Comparison of ENCODE assay signal across 10 cellular contexts in the genomic region with DNA sequence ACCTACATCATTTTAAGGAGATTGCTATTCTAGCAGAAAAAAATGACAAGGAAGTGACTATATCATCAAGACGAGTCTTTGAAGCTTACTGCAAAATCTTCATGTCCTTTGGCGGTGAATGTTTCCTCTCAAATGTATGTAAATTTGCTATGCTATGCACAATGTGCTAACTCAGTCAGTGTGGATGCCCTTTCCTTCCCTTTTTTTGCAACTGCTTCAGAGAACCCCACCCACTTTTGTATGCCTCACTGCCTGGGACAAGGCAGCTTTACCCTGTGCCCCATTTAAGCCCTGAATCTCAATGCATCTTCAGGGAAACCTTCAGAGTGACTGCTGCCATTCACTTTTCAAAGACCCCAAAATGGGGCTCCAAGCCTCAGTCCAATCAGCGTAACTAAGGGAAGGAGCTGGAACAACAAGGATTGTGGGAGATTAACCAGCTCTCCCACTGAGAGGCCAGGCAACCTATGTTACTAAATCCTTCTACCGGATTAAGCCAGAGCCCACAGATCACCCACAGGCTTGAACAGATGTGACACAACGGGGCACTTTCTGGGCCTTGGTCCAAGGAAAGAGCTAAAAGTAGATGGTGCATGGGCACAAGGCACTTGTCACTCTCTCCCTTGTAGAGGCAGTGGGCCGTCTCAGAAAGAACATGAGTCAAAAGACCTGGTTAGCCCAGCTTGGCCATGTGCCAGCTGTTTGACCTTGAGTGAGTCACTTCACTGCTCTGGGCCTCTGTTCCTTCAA.
DNase-seq lines count a peak whose midpoint lies in the region; TF ChIP-seq lines count a peak whose summit lies in the region.
"Had no signal": no experiment of that assay in that cellular context is flagged by ENCODE, and none has a peak within 500 bp of the region (broad histone marks: within the 10 kb centered on the region; RNA-seq: fewer than 3 reads in every experiment).

No MANE protein-coding gene starts in this region.

- TF ChIP-seq CTCF in adrenal gland (IDR thresholded peaks at IDR 0.05) = no peak

- no peak overlapping the region for H3K4me3 ChIP-seq in adrenal gland

- H3K36me3 ChIP-seq in adrenal gland (replicated peaks in 1 of 2) = no peaks in the 10 kb centered on the region

- peak overlapping the region in 2 of 5 donors; percentile 35 to 81 for H3K27ac ChIP-seq in adrenal gland
- H3K27ac ChIP-seq: VCaP had no signal

- in situ Hi-C loops in ACHN (cut with HindIII; ENCODE audit: low pct_ligation_motif_present, low pct_unique_long_range_greater_than_20kb, low sequenced_read_pairs) = no loop called here

- no peaks in the 10 kb centered on the region for H3K9me3 ChIP-seq in adrenal gland (replicated peaks in 1 of 3)
- H3K9me3 ChIP-seq: Caco-2 had no signal

- DNase-seq in ACHN (peak; percentile 56), M059J (ENCODE audit: low read depth) (peak; percentile 91), adrenal gland (peak; percentile 74 to 88 (median 84)), kidney tubule cell (ENCODE audit: low spot score) (peak; percentile 97), COR-L47 (lab: John Stamatoyannopoulos, UW) (no peak), HUDEP-2 (lab: John Stamatoyannopoulos, UW; ENCODE audit: unreplicated experiment in 76 of 76) (no peak), iPS-NIHi7 (ENCODE audit: extremely low spot score) (no peak)
- no peak for DNase-seq in activated CD8-positive, alpha-beta memory T cell treated with anti-CD3 and anti-CD28 coated beads, Interleukin-2, amount 50 U/mL, for 4 hours
- DNase-seq: Caco-2 had no signal

- peaks cover 13 to 18% of the 10 kb centered on the region in 2 donors for H3K4me1 ChIP-seq in adrenal gland (replicated peaks in 1 of 2)
- H3K4me1 ChIP-seq: Caco-2 had no signal

- intact Hi-C loops in adrenal gland (cut with DNase I) = no loop called here

- WGBS in adrenal gland, 4 donors = 51 to 69% (median 58%) methylated on average over 5 to 6 of the region's 6 CpGs

- no peaks in the 10 kb centered on the region for H3K27me3 ChIP-seq in adrenal gland

- TF ChIP-seq POLR2A in adrenal gland (IDR thresholded peaks at IDR 0.05) = no peak

Comparison
In these comparisons a context has a peak if more than half of its experiments do, and no peak if none do; other contexts are left out.
1. DNase-seq: peak in ACHN (single experiment), M059J (single experiment), adrenal gland (7 of 7) and kidney tubule cell (single experiment); none in COR-L47 (single experiment), activated CD8-positive, alpha-beta memory T cell treated with anti-CD3 and anti-CD28 coated beads, Interleukin-2, amount 50 U/mL, for 4 hours (single experiment), HUDEP-2 (0 of 76) and iPS-NIHi7 (single experiment).